8 cellular contexts compared by ENCODE assay signal in the genomic region with DNA sequence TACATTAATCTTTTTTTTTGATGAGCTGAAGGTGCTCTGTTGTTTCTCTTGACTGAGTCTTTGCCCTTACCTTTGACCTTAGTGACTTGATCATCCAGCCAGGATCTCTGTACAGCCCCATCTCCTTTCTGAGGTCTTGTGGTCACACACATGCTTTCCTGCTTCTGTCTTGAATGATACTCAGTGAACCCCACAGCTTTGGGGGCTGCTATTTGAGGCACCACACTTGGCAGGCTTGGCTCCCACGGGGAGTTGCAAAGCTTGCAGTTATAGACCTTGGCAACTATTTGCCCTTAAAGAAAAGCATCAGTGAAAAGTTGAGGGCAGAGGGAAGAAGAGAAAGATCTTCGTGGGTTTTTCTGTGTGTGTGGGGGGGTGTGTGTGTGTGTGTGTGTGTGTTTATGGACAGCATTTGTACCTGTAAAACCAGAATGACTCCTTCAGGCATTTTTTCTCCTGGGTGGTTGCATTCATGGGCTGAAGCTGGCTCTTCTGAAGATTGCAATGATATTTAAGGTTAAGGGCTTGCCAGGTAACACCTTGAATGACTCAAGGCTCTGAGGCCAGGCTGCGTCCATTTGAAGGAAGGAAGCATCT.
DNase-seq lines count a peak whose midpoint lies in the region; ATAC-seq and TF ChIP-seq lines count a peak whose summit lies in the region.

No MANE protein-coding gene starts in this region.

- ATAC-seq in GM21367 (IDR thresholded peaks at IDR 0.05; ENCODE audit: unreplicated experiment) = peak; percentile 36

- H4K20me1 ChIP-seq in DOHH2 (ENCODE audit: control insufficient read depth, insufficient read depth, low read depth, low read length) = 0 out of 2 replicates have a peak, but pooled peaks cover under 1% of the 10 kb centered on the region

- peaks cover 42% of the 10 kb centered on the region for H3K36me3 ChIP-seq in DOHH2 (ENCODE audit: control insufficient read depth, low read length)
- peaks cover 18% of the 10 kb centered on the region for H3K36me3 ChIP-seq in KOPT-K1 (ENCODE audit: insufficient read depth, low read length)
- H3K36me3 ChIP-seq in MG63 = no peaks in the 10 kb centered on the region

- no peak overlapping the region for H3K27ac Mint-ChIP-seq in osteocyte (ENCODE audit: unreplicated experiment)

- DNase-seq in left kidney (ENCODE audit: low read depth, low spot score) (peak; percentile 24), osteocyte (ENCODE audit: extremely low spot score, unreplicated experiment) (no peak), COR-L47 (lab: John Stamatoyannopoulos, UW) (no peak), MG63 (no peak)
- DNase-seq in activated naive CD4-positive, alpha-beta T cell (lab: John Stamatoyannopoulos, UW) = no peak

- H3F3A ChIP-seq in DOHH2 (ENCODE audit: control insufficient read depth, insufficient read depth) = peaks cover 31% of the 10 kb centered on the region

- H3K4me1 Mint-ChIP-seq in osteocyte (ENCODE audit: unreplicated experiment) = peaks cover 11% of the 10 kb centered on the region

- H3K4me1 ChIP-seq in DOHH2 (ENCODE audit: control insufficient read depth, low read length) = peaks cover 83% of the 10 kb centered on the region

- H3K4me3 Mint-ChIP-seq in osteocyte (ENCODE audit: unreplicated experiment) = no peak overlapping the region

- no peaks in the 10 kb centered on the region for H3K9me2 ChIP-seq in DOHH2 (replicated peaks; ENCODE audit: control insufficient read depth, low read length)

- peak overlapping the region; percentile 100 for H3K4me2 ChIP-seq in DOHH2 (ENCODE audit: low read length)

- H3K27me3 ChIP-seq in DOHH2 (ENCODE audit: control insufficient read depth, low read length) (no peaks in the 10 kb centered on the region), MG63 (no peaks in the 10 kb centered on the region)

- H3K27ac ChIP-seq in DOHH2 (ENCODE audit: low read depth, low read length) (peak overlapping the region; percentile 100), KOPT-K1 (ENCODE audit: low read depth, low read length, poor library complexity, severe bottlenecking) (peak overlapping the region; percentile 95)

- H3K4me3 ChIP-seq in DOHH2 (ENCODE audit: low read length) (peak overlapping the region; percentile 78), MG63 (no peak overlapping the region)

- H3K79me2 ChIP-seq in DOHH2 (ENCODE audit: control insufficient read depth, low read length) = peaks cover 94% of the 10 kb centered on the region

- TF ChIP-seq CTCF in DOHH2 (IDR thresholded peaks at IDR 0.05; ENCODE audit: low read depth, low read length, poor library complexity, severe bottlenecking) = no peak
- TF ChIP-seq CTCF in osteocyte (IDR thresholded peaks at IDR 0.05) = no peak

- H3K9me3 Mint-ChIP-seq in osteocyte (ENCODE audit: unreplicated experiment) = no peaks in the 10 kb centered on the region

- H3K9me3 ChIP-seq in DOHH2 (ENCODE audit: control insufficient read depth, insufficient read depth, low read length) (no peaks in the 10 kb centered on the region), KOPT-K1 (ENCODE audit: insufficient read depth, low read length, poor library complexity, severe bottlenecking) (no peaks in the 10 kb centered on the region), MG63 (no peaks in the 10 kb centered on the region)

- no peaks in the 10 kb centered on the region for H3K27me3 Mint-ChIP-seq in osteocyte (ENCODE audit: unreplicated experiment)

- peaks cover 3% of the 10 kb centered on the region for H3K36me3 Mint-ChIP-seq in osteocyte (ENCODE audit: unreplicated experiment)
